ENCODE assay signal across 8 cellular contexts in the genomic region with DNA sequence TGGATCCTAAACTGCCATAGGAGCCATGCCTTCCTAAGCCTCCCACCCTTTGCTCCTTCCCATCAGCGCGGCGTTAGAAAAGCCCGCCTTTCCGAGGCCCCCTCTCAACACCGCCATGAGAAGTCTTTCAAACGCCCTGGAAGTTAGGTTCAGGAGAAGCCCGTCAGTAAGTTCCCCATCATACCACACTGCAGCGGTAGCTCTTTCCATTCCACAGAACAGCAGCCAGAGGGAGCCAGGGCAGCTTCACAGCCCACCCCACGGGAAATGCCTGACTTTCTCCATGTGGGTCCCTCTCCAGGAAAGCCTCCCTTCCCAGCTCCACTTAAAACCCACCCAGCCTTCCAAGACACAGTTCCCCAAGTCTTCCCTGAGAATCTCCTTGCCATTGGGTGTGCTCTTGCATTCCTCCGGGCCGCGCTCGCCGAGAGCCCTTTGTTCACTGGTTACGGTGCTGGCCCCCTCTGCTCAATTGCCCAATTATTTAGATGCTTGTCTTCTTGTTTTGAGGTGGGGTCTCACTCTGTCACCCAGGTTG. TPM values are rescaled to one million over a fixed set of nuclear protein-coding genes. Genes with fewer than 3 reads are reported as not detected.
DNase-seq lines count a peak whose midpoint lies in the region.

No MANE protein-coding gene starts in this region.

- no peaks in the 10 kb centered on the region for H3K27me3 ChIP-seq in muscle layer of colon (ENCODE audit: control insufficient read depth in 1 of 2, insufficient read depth in 2 of 2, low read length in 2 of 2)

- H3K9me3 ChIP-seq in KOPT-K1 (ENCODE audit: insufficient read depth, low read length, poor library complexity, severe bottlenecking): no peaks in the 10 kb centered on the region
- H3K9me3 ChIP-seq in muscle layer of colon (ENCODE audit: low read length): no peaks in the 10 kb centered on the region

- H3K27ac ChIP-seq in KOPT-K1 (ENCODE audit: low read depth, low read length, poor library complexity, severe bottlenecking) (peak overlapping the region; percentile 76), cingulate gyrus (ENCODE audit: low read depth, low read length) (peak overlapping the region; percentile 75), muscle layer of colon (ENCODE audit: low read depth, low read length) (peak overlapping the region; percentile 54)

- H3K4me3 ChIP-seq in muscle layer of colon (ENCODE audit: low read depth in 1 of 2, low read length in 2 of 2): peak overlapping the region; percentile 25 to 51

- peaks cover 16% of the 10 kb centered on the region for H3K4me1 ChIP-seq in muscle layer of colon (ENCODE audit: insufficient read depth, low read length)

- peak; percentile 76 for DNase-seq in Ammon's horn (ENCODE audit: low spot score)
- no peak for DNase-seq in kidney glomerular epithelial cell (lab: John Stamatoyannopoulos, UW)
- no peak for DNase-seq in mesenteric fat pad (ENCODE audit: low spot score)
- no peak for DNase-seq in DMS79 treated with DMSO at 0.1 percent for 48 hours (lab: John Stamatoyannopoulos, UW)
- no peak for DNase-seq in RPMI8226

- peak overlapping the region; percentile 32 for H3K9ac ChIP-seq in muscle layer of colon (ENCODE audit: low read length)

- H3K36me3 ChIP-seq in KOPT-K1 (ENCODE audit: insufficient read depth, low read length) (no peaks in the 10 kb centered on the region), muscle layer of colon (ENCODE audit: insufficient read depth, low read length) (no peaks in the 10 kb centered on the region)

RNA-seq across cellular contexts. Expression of a gene that starts 28.7 kb away (rescaled TPM):
- total RNA-seq in mesenteric fat pad: 12.7 TPM

RNA-seq across cellular contexts. Expression of a gene that starts 44.9 kb away (rescaled TPM):
- 45.6 TPM for total RNA-seq in mesenteric fat pad

RNA-seq across cellular contexts. Expression of a gene that starts 56.0 kb away (rescaled TPM):
- not detected for total RNA-seq in mesenteric fat pad
